ENCODE assay signal across 11 cellular contexts in genomic region chr19:42206871-42207755, GRCh38. TPM values are rescaled to one million over a fixed set of nuclear protein-coding genes. Genes with fewer than 3 reads are reported as not detected.
A peak's percentile ranks its signal among the peaks of the same experiment; 100 is the strongest.
DNase-seq lines count a peak whose midpoint lies in the region; ATAC-seq and TF ChIP-seq lines count a peak whose summit lies in the region.
"Had no signal": no experiment of that assay in that cellular context is flagged by ENCODE, and none has a peak within 500 bp of the region (broad histone marks: within the 10 kb centered on the region; RNA-seq: fewer than 3 reads in every experiment).

No MANE protein-coding gene starts in this region.

- no peak overlapping the region for H2AFZ ChIP-seq in fibroblast of lung (ENCODE audit: low read length)

- H3K27me3 Mint-ChIP-seq in activated CD4-positive, alpha-beta T cell treated with anti-CD3 and anti-CD28 coated beads, Interleukin-2, amount 10 ng/mL, durations not matched to agents 24 days and 14 days, result no peaks in the 10 kb centered on the region
- H3K27me3 Mint-ChIP-seq in T-helper 17 cell, result no peaks in the 10 kb centered on the region

- intact Hi-C loops in activated CD4-positive, alpha-beta T cell treated with anti-CD3 and anti-CD28 coated beads, Interleukin-2, amount 10 ng/mL, durations not matched to agents 24 days and 14 days (cut with micrococcal nuclease), result no loop called here
- intact Hi-C loops in transverse colon (cut with DNase I; ENCODE audit: low total_unique reads), result no loop called here

- H3K4me1 ChIP-seq in fibroblast of lung (ENCODE audit: control insufficient read depth, extremely low read depth, insufficient read depth, low read length), result peaks cover 21% of the 10 kb centered on the region
- peaks cover 0 to 6% (median 3%) of the 10 kb centered on the region in 4 donors for H3K4me1 ChIP-seq in transverse colon

- no peak overlapping the region for H3K4me3 ChIP-seq in fibroblast of lung (replicated peaks in 1 of 4; ENCODE audit: control extremely low read depth in 1 of 4, insufficient read depth in 1 of 4, low read depth in 3 of 4, low read length in 4 of 4)
- H3K4me3 ChIP-seq in transverse colon, result no peak overlapping the region
- H3K4me3 ChIP-seq: heart left ventricle, ovary had no signal

- H3K9ac ChIP-seq in fibroblast of lung (ENCODE audit: insufficient read depth, low read length), result no peak overlapping the region

- no peaks in the 10 kb centered on the region for H4K20me1 ChIP-seq in fibroblast of lung (ENCODE audit: control insufficient read depth, extremely low read depth, insufficient read depth, low read length)

- no peak for TF ChIP-seq EP300 in transverse colon (IDR thresholded peaks at IDR 0.05; ENCODE audit: low read depth)

- peak overlapping the region; percentile 42 for H3K27ac ChIP-seq in fibroblast of lung (ENCODE audit: insufficient read depth, low read length)
- H3K27ac ChIP-seq in transverse colon, result peak overlapping the region in 2 of 4 donors; percentile 1 to 14
- H3K27ac ChIP-seq: ovary had no signal

- ATAC-seq in T-helper 17 cell, result no peak
- ATAC-seq in HG03039 (IDR thresholded peaks at IDR 0.05; ENCODE audit: unreplicated experiment), result no peak

- H3K9me3 ChIP-seq in T-helper 17 cell (ENCODE audit: control insufficient read depth, low read length, poor library complexity, severe bottlenecking) (no peaks in the 10 kb centered on the region), fibroblast of lung (ENCODE audit: control insufficient read depth, insufficient read depth, low read depth, low read length) (no peaks in the 10 kb centered on the region), transverse colon (no peaks in the 10 kb centered on the region)
- H3K9me3 ChIP-seq: heart left ventricle, ovary had no signal

- H3K4me3 Mint-ChIP-seq in activated CD4-positive, alpha-beta T cell treated with anti-CD3 and anti-CD28 coated beads, Interleukin-2, amount 10 ng/mL, durations not matched to agents 24 days and 14 days, result no peak overlapping the region
- H3K4me3 Mint-ChIP-seq in T-helper 17 cell, result peak overlapping the region; percentile 39

- DNase-seq in activated CD4-positive, alpha-beta T cell treated with anti-CD3 and anti-CD28 coated beads, Interleukin-2, amount 10 ng/mL, durations not matched to agents 24 days and 14 days, result no peak
- DNase-seq in activated CD4-positive, alpha-beta T cell treated with anti-CD3 and anti-CD28 coated beads, Interleukin-2, amount 50 U/mL, for 1 hour, result no peak
- DNase-seq in T-helper 17 cell, result no peak
- peak in 1 of 2 donors; percentile 72 for DNase-seq in fibroblast of lung (ENCODE audit: low read depth in 2 of 2)
- DNase-seq in transverse colon, result peak; percentile 57
- no peak for DNase-seq in UCSD-AML1 (lab: John Stamatoyannopoulos, UW; ENCODE audit: unreplicated experiment)
- DNase-seq in cerebellar nuclear complex (lab: John Stamatoyannopoulos, UW), result no peak
- DNase-seq: NCI-H1092 treated with DMSO at 0.1 percent for 48 hours, ovary had no signal

- peaks cover 2% of the 10 kb centered on the region for H3K79me2 ChIP-seq in fibroblast of lung (ENCODE audit: control insufficient read depth, insufficient read depth, low read length)

- no peak for TF ChIP-seq CTCF in fibroblast of lung (conservative IDR thresholded peaks at IDR 0.05 in 1 of 2, IDR thresholded peaks at IDR 0.05 in 1 of 2; ENCODE audit: low read depth in 1 of 2, low read length in 2 of 2)
- TF ChIP-seq CTCF in transverse colon (IDR thresholded peaks at IDR 0.05), result no peak

- H3K36me3 ChIP-seq in fibroblast of lung (ENCODE audit: control insufficient read depth, insufficient read depth, low read length), result peaks cover 14% of the 10 kb centered on the region
- peaks cover 0 to 28% (median 6%) of the 10 kb centered on the region in 4 donors for H3K36me3 ChIP-seq in transverse colon
- H3K36me3 ChIP-seq: ovary had no signal

- peaks cover 51% of the 10 kb centered on the region for H3K4me1 Mint-ChIP-seq in activated CD4-positive, alpha-beta T cell treated with anti-CD3 and anti-CD28 coated beads, Interleukin-2, amount 10 ng/mL, durations not matched to agents 24 days and 14 days
- peaks cover 57% of the 10 kb centered on the region for H3K4me1 Mint-ChIP-seq in T-helper 17 cell

- H3K9me3 Mint-ChIP-seq in activated CD4-positive, alpha-beta T cell treated with anti-CD3 and anti-CD28 coated beads, Interleukin-2, amount 10 ng/mL, durations not matched to agents 24 days and 14 days, result no peaks in the 10 kb centered on the region

- no peak for TF ChIP-seq POLR2A in transverse colon (IDR thresholded peaks at IDR 0.05)

- WGBS in transverse colon (ENCODE audit: low coverage in 1 of 2), 2 donors, result 83 to 93% methylated on average over 8 to 14 of the region's 14 CpGs

- H3K4me2 ChIP-seq in fibroblast of lung (ENCODE audit: extremely low read depth, insufficient read depth, low read length), result peak overlapping the region; percentile 45

- in situ Hi-C loops in transverse colon (cut with MboI; ENCODE audit: low pct_ligation_motif_present in 1 of 4, low pct_unique_long_range_greater_than_20kb in 1 of 4, low sequenced_read_pairs in 3 of 4), result no loop called here

- H3K27me3 ChIP-seq in fibroblast of lung (ENCODE audit: control insufficient read depth, insufficient read depth, low read length) (no peaks in the 10 kb centered on the region), transverse colon (no peaks in the 10 kb centered on the region)
- H3K27me3 ChIP-seq: heart left ventricle, ovary had no signal

- H3K27ac Mint-ChIP-seq in activated CD4-positive, alpha-beta T cell treated with anti-CD3 and anti-CD28 coated beads, Interleukin-2, amount 10 ng/mL, durations not matched to agents 24 days and 14 days, result peak overlapping the region; percentile 62
- H3K27ac Mint-ChIP-seq in T-helper 17 cell, result peak overlapping the region; percentile 95

- H3K36me3 Mint-ChIP-seq in activated CD4-positive, alpha-beta T cell treated with anti-CD3 and anti-CD28 coated beads, Interleukin-2, amount 10 ng/mL, durations not matched to agents 24 days and 14 days (ENCODE audit: low read depth), result peaks cover 61% of the 10 kb centered on the region
- H3K36me3 Mint-ChIP-seq in T-helper 17 cell (ENCODE audit: low read depth), result peaks cover 15% of the 10 kb centered on the region

RNA-seq across cellular contexts. Expression of gene DEDD2, which starts 10.4 kb away (rescaled TPM):
- total RNA-seq in activated CD4-positive, alpha-beta T cell treated with anti-CD3 and anti-CD28 coated beads, Interleukin-2, amount 10 ng/mL, durations not matched to agents 24 days and 14 days, result 28.7 and 34.8 TPM in 2 replicates
- total RNA-seq in T-helper 17 cell, result 10 to 100 TPM; 72.1 to 89.9 TPM
- total RNA-seq in fibroblast of lung, result 11.3 and 17.8 TPM in 2 replicates
- 9.8 and 10.0 TPM in 2 replicates for polyA plus RNA-seq in fibroblast of lung
- polyA plus RNA-seq in fibroblast of lung (2012), result 11.4 and 12.8 TPM in 2 replicates
- polyA minus RNA-seq in fibroblast of lung (ENCODE audit: low replicate concordance), result 14.6 and 15.0 TPM in 2 replicates
- total RNA-seq in transverse colon, result 10 to 100 TPM; 52.2 to 90.8 (median 63.0) TPM

RNA-seq across cellular contexts. Expression of gene ZNF526, which starts 13.0 kb away (rescaled TPM):
- total RNA-seq in activated CD4-positive, alpha-beta T cell treated with anti-CD3 and anti-CD28 coated beads, Interleukin-2, amount 10 ng/mL, durations not matched to agents 24 days and 14 days, result 19.0 and 20.1 TPM in 2 replicates
- total RNA-seq in T-helper 17 cell (1 to 10 TPM; 6.7 to 7.5 TPM), fibroblast of lung (6.7 and 7.8 TPM in 2 replicates), transverse colon (10 to 100 TPM in 1 of 4 donors, 1 to 10 TPM in 3; 6.4 to 19.5 (median 6.8) TPM)
- 4.9 and 5.9 TPM in 2 replicates for polyA plus RNA-seq in fibroblast of lung
- 7.5 and 8.6 TPM in 2 replicates for polyA plus RNA-seq in fibroblast of lung (2012)
- 20.8 and 25.5 TPM in 2 replicates for polyA minus RNA-seq in fibroblast of lung (ENCODE audit: low replicate concordance)

RNA-seq across cellular contexts. Expression of gene GSK3A, which starts 35.3 kb away (rescaled TPM):
- 50.7 and 52.6 TPM in 2 replicates for total RNA-seq in activated CD4-positive, alpha-beta T cell treated with anti-CD3 and anti-CD28 coated beads, Interleukin-2, amount 10 ng/mL, durations not matched to agents 24 days and 14 days
- total RNA-seq in T-helper 17 cell (10 to 100 TPM; 27.7 to 28.1 TPM), fibroblast of lung (8.7 and 11.6 TPM in 2 replicates), transverse colon (10 to 100 TPM; 10.7 to 46.4 (median 31.0) TPM)
- polyA plus RNA-seq in fibroblast of lung, result 21.7 and 30.6 TPM in 2 replicates
- polyA plus RNA-seq in fibroblast of lung (2012), result 32.3 and 41.3 TPM in 2 replicates
- polyA minus RNA-seq in fibroblast of lung (ENCODE audit: low replicate concordance), result 45.4 and 93.0 TPM in 2 replicates

RNA-seq across cellular contexts. Expression of gene ERF, which starts 47.8 kb away (rescaled TPM):
- total RNA-seq in activated CD4-positive, alpha-beta T cell treated with anti-CD3 and anti-CD28 coated beads, Interleukin-2, amount 10 ng/mL, durations not matched to agents 24 days and 14 days, result 71.6 and 82.3 TPM in 2 replicates
- total RNA-seq in T-helper 17 cell (10 to 100 TPM; 75.8 to 82.1 TPM), fibroblast of lung (13.2 and 14.1 TPM in 2 replicates), transverse colon (10 to 100 TPM; 20.9 to 67.3 (median 30.5) TPM)
- polyA plus RNA-seq in fibroblast of lung, result 35.3 and 36.3 TPM in 2 replicates
- 37.5 and 44.0 TPM in 2 replicates for polyA plus RNA-seq in fibroblast of lung (2012)
- 36.3 and 46.2 TPM in 2 replicates for polyA minus RNA-seq in fibroblast of lung (ENCODE audit: low replicate concordance)
